In the genomic region with DNA sequence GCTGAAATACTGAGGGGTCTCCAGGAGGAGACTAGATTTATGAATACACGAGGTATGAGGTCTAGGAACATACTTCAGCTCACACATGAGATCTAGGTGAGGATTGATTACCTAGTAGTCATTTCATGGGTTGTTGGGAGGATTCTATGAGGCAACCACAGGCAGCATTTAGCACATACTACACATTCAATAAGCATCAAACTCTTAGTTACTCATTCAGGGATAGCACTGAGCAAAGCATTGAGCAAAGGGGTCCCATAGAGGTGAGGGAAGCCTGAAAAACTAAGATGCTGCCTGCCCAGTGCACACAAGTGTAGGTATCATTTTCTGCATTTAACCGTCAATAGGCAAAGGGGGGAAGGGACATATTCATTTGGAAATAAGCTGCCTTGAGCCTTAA, we compare ENCODE assay signal across 1 cellular context.
TF ChIP-seq lines count a peak whose summit lies in the region.

No MANE protein-coding gene starts in this region.

TF ChIP-seq in GM23338, 12 proteins besides CTCF, POLR2A, EP300 and RAD21:
- TF ChIP-seq JUNB (IDR thresholded peaks at IDR 0.05; ENCODE audit: unreplicated experiment) = no peak
- no peak for TF ChIP-seq REST (IDR thresholded peaks at IDR 0.05; ENCODE audit: unreplicated experiment)
- TF ChIP-seq EZH2phosphoT487 (IDR thresholded peaks at IDR 0.05; ENCODE audit: unreplicated experiment) = no peak
- no peak for TF ChIP-seq ZNF331 (CRISPR knock-in tag; IDR thresholded peaks at IDR 0.05; ENCODE audit: low read depth)
